2 cellular contexts compared by ENCODE assay signal in genomic region chr13:79485451-79485850, GRCh38.
TF ChIP-seq lines count a peak whose summit lies in the region.

No MANE protein-coding gene starts in this region.

TF ChIP-seq in SK-N-SH, 30 proteins besides CTCF, POLR2A, EP300 and RAD21 (continued from another document):
- TF ChIP-seq IRF3 (IDR thresholded peaks at IDR 0.05; ENCODE audit: low read depth, low read length) = no peak
- no peak for TF ChIP-seq MEF2A (IDR thresholded peaks at IDR 0.05; ENCODE audit: borderline replicate concordance, low read depth)
- TF ChIP-seq EZH2phosphoT487 (IDR thresholded peaks at IDR 0.05; ENCODE audit: borderline replicate concordance, low read depth) = no peak
- no peak for TF ChIP-seq NFIC (IDR thresholded peaks at IDR 0.05; ENCODE audit: borderline replicate concordance)
- TF ChIP-seq YY1 (IDR thresholded peaks at IDR 0.05; ENCODE audit: low read depth) = no peak
- TF ChIP-seq ZBTB33 (IDR thresholded peaks at IDR 0.05; ENCODE audit: borderline replicate concordance, low read depth) = no peak
- no peak for TF ChIP-seq RCOR1 (IDR thresholded peaks at IDR 0.05; ENCODE audit: low read length)
- TF ChIP-seq MXI1 (IDR thresholded peaks at IDR 0.05; ENCODE audit: low read depth, low read length) = no peak
- TF ChIP-seq GATA2 (CRISPR knock-in tag; IDR thresholded peaks at IDR 0.05) = no peak
- TF ChIP-seq USF2 (IDR thresholded peaks at IDR 0.05; ENCODE audit: borderline replicate concordance, low read depth, low read length) = no peak
- no peak for TF ChIP-seq RFX5 (IDR thresholded peaks at IDR 0.05; ENCODE audit: low read length)
- TF ChIP-seq CHD2 (IDR thresholded peaks at IDR 0.05; ENCODE audit: low read length, partially characterized antibody) = no peak
- no peak for TF ChIP-seq MAX (IDR thresholded peaks at IDR 0.05; ENCODE audit: low read depth)

TF ChIP-seq in SK-N-SH treated with all-trans-retinoic acid at 6 μM for 48 hours, 23 proteins besides CTCF, POLR2A, EP300 and RAD21 (continued from another document):
- no peak for TF ChIP-seq CSRNP3 (CRISPR knock-in tag; IDR thresholded peaks at IDR 0.05)
- TF ChIP-seq ISL1 (CRISPR knock-in tag; IDR thresholded peaks at IDR 0.05) = no peak
- no peak for TF ChIP-seq ZNF8 (CRISPR knock-in tag; IDR thresholded peaks at IDR 0.05)
- TF ChIP-seq ZFP3 (CRISPR knock-in tag; IDR thresholded peaks at IDR 0.05) = no peak
- TF ChIP-seq CSDC2 (CRISPR knock-in tag; IDR thresholded peaks at IDR 0.05) = no peak
- no peak for TF ChIP-seq BACH2 (CRISPR knock-in tag; IDR thresholded peaks at IDR 0.05; ENCODE audit: borderline replicate concordance)
- TF ChIP-seq POU6F1 (CRISPR knock-in tag; IDR thresholded peaks at IDR 0.05; ENCODE audit: borderline replicate concordance, low read depth) = no peak
- TF ChIP-seq TSHZ2 (CRISPR knock-in tag; IDR thresholded peaks at IDR 0.05) = no peak
- no peak for TF ChIP-seq GLIS3 (CRISPR knock-in tag; IDR thresholded peaks at IDR 0.05)
- no peak for TF ChIP-seq PATZ1 (CRISPR knock-in tag; IDR thresholded peaks at IDR 0.05; ENCODE audit: borderline replicate concordance)
- no peak for TF ChIP-seq TCF4 (CRISPR knock-in tag; IDR thresholded peaks at IDR 0.05; ENCODE audit: borderline replicate concordance)
